31 cellular contexts compared by ENCODE assay signal in genomic region chr20:46286380-46286779, GRCh38. TPM values are rescaled to one million over a fixed set of nuclear protein-coding genes. Genes with fewer than 3 reads are reported as not detected.
"Had no signal": no experiment of that assay in that cellular context is flagged by ENCODE, and none has a peak within 500 bp of the region (broad histone marks: within the 10 kb centered on the region; RNA-seq: fewer than 3 reads in every experiment).

No MANE protein-coding gene starts in this region.

- FAIRE-seq: endometrium, endothelial cell of umbilical vein had no signal

- H3K36me3 ChIP-seq: ascending aorta, breast epithelium, cardiac muscle cell, colonic mucosa, esophagus squamous epithelium, gastroesophageal sphincter had no signal

- H3K27ac ChIP-seq: ascending aorta, breast epithelium, cardiac muscle cell, colonic mucosa, epithelial cell of prostate, esophagus squamous epithelium, gastroesophageal sphincter had no signal

- H3K4me3 ChIP-seq: ascending aorta, breast epithelium, cardiac muscle cell, colonic mucosa, esophagus squamous epithelium, gastroesophageal sphincter had no signal

- DNase-seq: activated CD4-positive, alpha-beta memory T cell treated with anti-CD3 and anti-CD28 coated beads, Interleukin-2, amount 10 ng/mL, durations not matched to agents 7 days and 5 days; activated CD4-positive, alpha-beta T cell treated with anti-CD3 and anti-CD28 coated beads for 1 hour; activated CD4-positive, alpha-beta T cell treated with anti-CD3 and anti-CD28 coated beads for 4 hours; activated CD4-positive, alpha-beta T cell treated with anti-CD3 and anti-CD28 coated beads, Interleukin-2, amount 10 ng/mL, durations not matched to agents 7 days and 5 days; activated CD4-positive, alpha-beta T cell treated with anti-CD3 and anti-CD28 coated beads, Interleukin-2, amount 50 U/mL, for 4 hours; activated CD8-positive, alpha-beta memory T cell treated with anti-CD3 and anti-CD28 coated beads, Interleukin-2, amount 50 U/mL, for 48 hours; activated gamma-delta T cell; activated naive CD4-positive, alpha-beta T cell; activated naive CD4-positive, alpha-beta T cell treated with anti-CD3 and anti-CD28 coated beads, Interleukin-2, amount 10 ng/mL, durations not matched to agents 7 days and 5 days; activated naive CD8-positive, alpha-beta T cell treated with anti-CD3 and anti-CD28 coated beads, Interleukin-2, amount 10 ng/mL, durations not matched to agents 7 days and 5 days; activated T-cell treated with anti-CD3 and anti-CD28 coated beads for 4 hours; activated T-cell treated with anti-CD3 and anti-CD28 coated beads, Interleukin-2, amount 50 U/mL, for 24 hours; activated T-cell treated with anti-CD3 and anti-CD28 coated beads, Interleukin-2, amount 50 U/mL, for 72 hours; central memory CD4-positive, alpha-beta T cell; cerebellar nuclear complex; colonic mucosa; effector CD8-positive, alpha-beta T cell; esophagus squamous epithelium; foreskin melanocyte; T-helper 2 cell had no signal

- H3K9me3 ChIP-seq: ascending aorta, breast epithelium, colonic mucosa, esophagus squamous epithelium, gastroesophageal sphincter had no signal

- H3K27me3 ChIP-seq: ascending aorta, cardiac muscle cell had no signal

- H3K4me1 ChIP-seq: ascending aorta, breast epithelium, colonic mucosa, esophagus squamous epithelium, gastroesophageal sphincter had no signal

- ATAC-seq: activated naive CD4-positive, alpha-beta T cell treated with anti-CD3 and anti-CD28 coated beads, Interleukin-2, amount 50 U/mL, for 72 hours; activated T-cell treated with anti-CD3 and anti-CD28 coated beads, Interleukin-2, amount 50 U/mL, for 72 hours; gastroesophageal sphincter had no signal

RNA-seq across cellular contexts. Expression of gene CDH22, which starts 21.9 kb away (rescaled TPM):
- total RNA-seq: activated CD4-positive, alpha-beta memory T cell treated with anti-CD3 and anti-CD28 coated beads, Interleukin-2, amount 10 ng/mL, durations not matched to agents 7 days and 5 days; activated CD4-positive, alpha-beta T cell treated with anti-CD3 and anti-CD28 coated beads, Interleukin-2, amount 10 ng/mL, durations not matched to agents 7 days and 5 days; activated naive CD8-positive, alpha-beta T cell treated with anti-CD3 and anti-CD28 coated beads, Interleukin-2, amount 10 ng/mL, durations not matched to agents 7 days and 5 days; activated T-cell treated with anti-CD3 and anti-CD28 coated beads, Interleukin-2, amount 50 U/mL, for 72 hours; ascending aorta; cardiac muscle cell; endothelial cell of umbilical vein; fibroblast of lung; fibroblast of villous mesenchyme; T-helper 1 cell treated with Interleukin-12 subunit alpha and Interleukin-12 subunit beta and Interleukin-4 antibody, amounts not matched to agents 30 ng/mL and 1 ng/mL, for 36 hours had no signal
- polyA plus RNA-seq: cardiac muscle cell, endothelial cell of umbilical vein, fibroblast of lung had no signal
